In the genomic region with DNA sequence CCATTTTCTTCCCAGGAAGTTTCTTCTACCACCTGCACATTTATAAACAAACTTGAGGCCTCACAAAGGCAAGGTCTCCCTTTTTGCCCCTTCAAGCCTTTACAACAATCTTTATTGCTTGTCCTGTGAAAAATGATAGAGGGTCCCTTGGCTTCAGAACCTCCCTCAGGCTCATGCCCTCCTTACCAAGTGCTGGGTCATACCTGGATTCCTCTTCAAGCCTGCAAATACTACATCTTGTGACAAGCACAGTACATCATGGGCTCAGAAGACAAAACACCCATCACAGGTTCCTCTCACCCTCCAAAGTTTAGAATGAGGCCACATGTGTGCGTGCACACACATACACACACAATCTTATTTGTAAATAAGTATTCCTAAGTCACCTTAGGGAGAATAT, we compare ENCODE assay signal across 17 cellular contexts.
"Had no signal": no experiment of that assay in that cellular context is flagged by ENCODE, and none has a peak within 500 bp of the region (broad histone marks: within the 10 kb centered on the region; RNA-seq: fewer than 3 reads in every experiment).

No MANE protein-coding gene starts in this region.

- H3K36me3 Mint-ChIP-seq: activated naive CD4-positive, alpha-beta T cell treated with anti-CD3 and anti-CD28 coated beads, Interleukin-2, amount 10 ng/mL, durations not matched to agents 7 days and 5 days; naive thymus-derived CD8-positive, alpha-beta T cell had no signal

- H3K9me3 ChIP-seq: left lung, right atrium auricular region had no signal

- H3K4me3 ChIP-seq: dorsolateral prefrontal cortex, left lung, right atrium auricular region, skin epidermis had no signal

- H3K27ac Mint-ChIP-seq: activated naive CD4-positive, alpha-beta T cell treated with anti-CD3 and anti-CD28 coated beads, Interleukin-2, amount 10 ng/mL, durations not matched to agents 7 days and 5 days; activated T-helper 2 cell treated with anti-CD3 and anti-CD28 coated beads, Interferon-gamma antibody, Interleukin-2, Interleukin-4, amounts not matched to agents 10 μg/mL and 5 μg/mL and 100 μg/mL, durations not matched to agents 14 hours and 24 hours and 36 hours; T-cell had no signal

- H3K27ac ChIP-seq: dorsolateral prefrontal cortex, left lung, right atrium auricular region, skin epidermis had no signal

- ATAC-seq: naive thymus-derived CD8-positive, alpha-beta T cell; stimulated activated naive CD8-positive, alpha-beta T cell treated with anti-CD3 and anti-CD28 coated beads, Interleukin-15, Interleukin-2, amounts not matched to agents 100 U/mL and 50 U/mL, for 24 hours; T-cell had no signal

- H3K36me3 ChIP-seq: left lung, right atrium auricular region had no signal

- H3K27me3 ChIP-seq: dorsolateral prefrontal cortex, left lung, right atrium auricular region had no signal

- H3K4me3 Mint-ChIP-seq: activated naive CD4-positive, alpha-beta T cell treated with anti-CD3 and anti-CD28 coated beads, Interleukin-2, amount 10 ng/mL, durations not matched to agents 7 days and 5 days; naive thymus-derived CD8-positive, alpha-beta T cell; T-cell had no signal

- DNase-seq: activated CD4-positive, CD25-positive, alpha-beta regulatory T cell treated with anti-CD3 and anti-CD28 coated beads, Interleukin-2, amount 50 U/mL, for 72 hours; activated naive CD4-positive, alpha-beta T cell treated with anti-CD3 and anti-CD28 coated beads, Interleukin-2, amount 10 ng/mL, durations not matched to agents 7 days and 5 days; activated T-cell treated with anti-CD3 and anti-CD28 coated beads, Interleukin-2, amount 50 U/mL, for 1 hour; dorsolateral prefrontal cortex; erythroblast; kidney; left lung; mammary epithelial cell; naive thymus-derived CD8-positive, alpha-beta T cell; occipital lobe; stimulated activated CD4-positive, alpha-beta T cell treated with anti-CD3 and anti-CD28 coated beads, Interleukin-4, amount 100 ng/mL, for 24 hours; stimulated activated naive CD8-positive, alpha-beta T cell treated with anti-CD3 and anti-CD28 coated beads, Interleukin-15, Interleukin-2, amounts not matched to agents 100 U/mL and 50 U/mL, for 24 hours; T-cell; T-helper 9 cell had no signal

- H3K9me3 Mint-ChIP-seq: activated naive CD4-positive, alpha-beta T cell treated with anti-CD3 and anti-CD28 coated beads, Interleukin-2, amount 10 ng/mL, durations not matched to agents 7 days and 5 days; activated T-helper 2 cell treated with anti-CD3 and anti-CD28 coated beads, Interferon-gamma antibody, Interleukin-2, Interleukin-4, amounts not matched to agents 10 μg/mL and 5 μg/mL and 100 μg/mL, durations not matched to agents 14 hours and 24 hours and 36 hours; naive thymus-derived CD8-positive, alpha-beta T cell; T-cell had no signal

- H3K4me1 ChIP-seq: left lung, right atrium auricular region had no signal

- H3K27me3 Mint-ChIP-seq: activated naive CD4-positive, alpha-beta T cell treated with anti-CD3 and anti-CD28 coated beads, Interleukin-2, amount 10 ng/mL, durations not matched to agents 7 days and 5 days; T-cell had no signal

- H3K4me1 Mint-ChIP-seq: activated naive CD4-positive, alpha-beta T cell treated with anti-CD3 and anti-CD28 coated beads, Interleukin-2, amount 10 ng/mL, durations not matched to agents 7 days and 5 days; naive thymus-derived CD8-positive, alpha-beta T cell; T-cell had no signal
